Comparison of ENCODE assay signal across 9 cellular contexts in the genomic region with DNA sequence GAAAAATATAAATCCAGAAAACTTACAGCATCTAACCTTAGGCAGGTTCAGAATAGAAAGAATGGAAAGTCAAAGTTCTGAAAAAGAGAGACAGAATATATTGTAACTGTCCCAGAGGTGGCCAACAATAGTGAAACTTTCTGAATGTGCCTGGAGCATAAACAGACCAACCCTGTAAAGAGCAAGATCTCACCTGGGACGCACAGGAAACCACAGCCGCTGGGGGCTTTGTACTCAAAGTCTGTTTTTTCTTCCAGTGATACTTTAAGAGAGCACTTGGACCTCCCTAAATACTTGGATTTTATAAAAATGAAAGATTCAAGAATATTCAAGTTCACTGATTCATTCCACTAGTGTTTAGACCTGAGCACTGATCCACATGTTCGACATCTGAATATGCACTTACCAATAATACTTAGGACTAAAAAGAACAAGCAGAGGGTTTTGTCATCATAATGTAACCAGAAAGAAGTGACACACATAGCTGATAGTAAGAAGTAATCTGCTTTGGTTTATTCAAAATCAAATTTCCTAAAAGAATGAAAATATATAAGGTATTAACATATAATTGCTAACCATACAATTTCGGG. TPM values are rescaled to one million over a fixed set of nuclear protein-coding genes. Genes with fewer than 3 reads are reported as not detected.
DNase-seq lines count a peak whose midpoint lies in the region; ATAC-seq and TF ChIP-seq lines count a peak whose summit lies in the region.
"Had no signal": no experiment of that assay in that cellular context is flagged by ENCODE, and none has a peak within 500 bp of the region (broad histone marks: within the 10 kb centered on the region; RNA-seq: fewer than 3 reads in every experiment).

No MANE protein-coding gene starts in this region.

- peaks cover 56% of the 10 kb centered on the region for H3K4me1 Mint-ChIP-seq in activated CD8-positive, alpha-beta memory T cell treated with anti-CD3 and anti-CD28 coated beads, Interleukin-2, amount 10 ng/mL, durations not matched to agents 7 days and 5 days
- peaks cover 31% of the 10 kb centered on the region for H3K4me1 Mint-ChIP-seq in stimulated activated memory B cell treated with anti-CD40 and anti-IgM and Interleukin-4, amounts not matched to agents 10 μg/mL and 1 μg/mL and 100 μg/mL, for 72 hours

- peak overlapping the region; percentile 49 for H3K4me3 Mint-ChIP-seq in activated CD8-positive, alpha-beta memory T cell treated with anti-CD3 and anti-CD28 coated beads, Interleukin-2, amount 10 ng/mL, durations not matched to agents 7 days and 5 days
- H3K4me3 Mint-ChIP-seq in stimulated activated memory B cell treated with anti-CD40 and anti-IgM and Interleukin-4, amounts not matched to agents 10 μg/mL and 1 μg/mL and 100 μg/mL, for 72 hours: no peak overlapping the region

- H3K27ac Mint-ChIP-seq in activated CD8-positive, alpha-beta memory T cell treated with anti-CD3 and anti-CD28 coated beads, Interleukin-2, amount 10 ng/mL, durations not matched to agents 7 days and 5 days: peak overlapping the region; percentile 85
- H3K27ac Mint-ChIP-seq in stimulated activated memory B cell treated with anti-CD40 and anti-IgM and Interleukin-4, amounts not matched to agents 10 μg/mL and 1 μg/mL and 100 μg/mL, for 72 hours: peak overlapping the region; percentile 35

- no peaks in the 10 kb centered on the region for H3K36me3 ChIP-seq in trophoblast cell (ENCODE audit: control insufficient read depth in 1 of 2, insufficient read depth in 2 of 2, low read length in 2 of 2)
- no peaks in the 10 kb centered on the region for H3K36me3 ChIP-seq in smooth muscle cell (ENCODE audit: low read depth)

- no peak overlapping the region for H3K4me3 ChIP-seq in trophoblast cell (ENCODE audit: low read depth, low read length)
- H3K4me3 ChIP-seq in smooth muscle cell: no peak overlapping the region

- H3K27me3 ChIP-seq in trophoblast cell (ENCODE audit: insufficient read depth, low read length) (no peaks in the 10 kb centered on the region), smooth muscle cell (ENCODE audit: low read depth) (no peaks in the 10 kb centered on the region)

- H3K9me3 ChIP-seq in trophoblast cell (ENCODE audit: insufficient read depth, low read depth, low read length): no peaks in the 10 kb centered on the region
- H3K9me3 ChIP-seq in smooth muscle cell (replicated peaks; ENCODE audit: low read depth): no peaks in the 10 kb centered on the region

- H3K36me3 Mint-ChIP-seq in activated CD8-positive, alpha-beta memory T cell treated with anti-CD3 and anti-CD28 coated beads, Interleukin-2, amount 10 ng/mL, durations not matched to agents 7 days and 5 days: peaks cover 62% of the 10 kb centered on the region
- H3K36me3 Mint-ChIP-seq in stimulated activated memory B cell treated with anti-CD40 and anti-IgM and Interleukin-4, amounts not matched to agents 10 μg/mL and 1 μg/mL and 100 μg/mL, for 72 hours: peaks cover 61% of the 10 kb centered on the region

- H4K8ac ChIP-seq in trophoblast cell (ENCODE audit: low read depth, low read length): no peak overlapping the region

- H3K4me1 ChIP-seq in trophoblast cell (ENCODE audit: control insufficient read depth in 1 of 2, insufficient read depth in 2 of 2, low read length in 2 of 2): no peaks in the 10 kb centered on the region
- no peaks in the 10 kb centered on the region for H3K4me1 ChIP-seq in smooth muscle cell (ENCODE audit: low read depth)

- peak; percentile 88 for ATAC-seq in activated CD8-positive, alpha-beta memory T cell treated with anti-CD3 and anti-CD28 coated beads, Interleukin-2, amount 10 ng/mL, durations not matched to agents 7 days and 5 days
- peak; percentile 94 for ATAC-seq in HG02678 (IDR thresholded peaks at IDR 0.05; ENCODE audit: unreplicated experiment)
- peak; percentile 73 for ATAC-seq in stimulated activated memory B cell treated with anti-CD40 and anti-IgM and Interleukin-4, amounts not matched to agents 10 μg/mL and 1 μg/mL and 100 μg/mL, for 72 hours

- no peak overlapping the region for H2BK12ac ChIP-seq in trophoblast cell (ENCODE audit: low read length)

- no peak overlapping the region for H3K18ac ChIP-seq in trophoblast cell (ENCODE audit: low read length)

- H3K79me2 ChIP-seq in trophoblast cell (ENCODE audit: control insufficient read depth, insufficient read depth, low read length, poor library complexity) (no peaks in the 10 kb centered on the region), smooth muscle cell (ENCODE audit: low read depth) (no peaks in the 10 kb centered on the region)

- no peaks in the 10 kb centered on the region for H3K79me1 ChIP-seq in trophoblast cell (ENCODE audit: low read length)

- H3F3A ChIP-seq in smooth muscle cell (ENCODE audit: low read depth): no peaks in the 10 kb centered on the region

- H3K9me3 Mint-ChIP-seq in activated CD8-positive, alpha-beta memory T cell treated with anti-CD3 and anti-CD28 coated beads, Interleukin-2, amount 10 ng/mL, durations not matched to agents 7 days and 5 days (ENCODE audit: low read depth): no peaks in the 10 kb centered on the region
- no peaks in the 10 kb centered on the region for H3K9me3 Mint-ChIP-seq in stimulated activated memory B cell treated with anti-CD40 and anti-IgM and Interleukin-4, amounts not matched to agents 10 μg/mL and 1 μg/mL and 100 μg/mL, for 72 hours

- no peak overlapping the region for H3K4me2 ChIP-seq in trophoblast cell (ENCODE audit: low read length)
- H3K4me2 ChIP-seq in smooth muscle cell: no peak overlapping the region

- no peak for TF ChIP-seq CTCF in smooth muscle cell (IDR thresholded peaks at IDR 0.05; ENCODE audit: borderline replicate concordance, insufficient read depth, poor library complexity, severe bottlenecking)

- no peak overlapping the region for H4K12ac ChIP-seq in trophoblast cell (ENCODE audit: low read depth, low read length)

- H3K27ac ChIP-seq in trophoblast cell (ENCODE audit: low read depth, low read length) (no peak overlapping the region), smooth muscle cell (ENCODE audit: low read depth) (no peak overlapping the region)

- H3K9ac ChIP-seq in trophoblast cell (ENCODE audit: low read length) (no peak overlapping the region), smooth muscle cell (ENCODE audit: low read depth) (no peak overlapping the region)

- H4K91ac ChIP-seq in trophoblast cell (ENCODE audit: low read depth, low read length): no peak overlapping the region

- DNase-seq in activated CD8-positive, alpha-beta memory T cell treated with anti-CD3 and anti-CD28 coated beads, Interleukin-2, amount 10 ng/mL, durations not matched to agents 7 days and 5 days: peak; percentile 78
- no peak for DNase-seq in activated CD8-positive, alpha-beta memory T cell treated with anti-CD3 and anti-CD28 coated beads for 24 hours
- DNase-seq in T follicular helper cell (ENCODE audit: low read depth) (peak; percentile 14), trophoblast cell (no peak), smooth muscle cell (lab: John Stamatoyannopoulos, UW; ENCODE audit: unreplicated experiment) (no peak), SK-N-DZ (ENCODE audit: low spot score) (no peak)
- DNase-seq: stimulated activated CD4-positive, alpha-beta T cell treated with anti-CD3 and anti-CD28 coated beads, Interleukin-2, amount 100 ng/mL, for 48 hours had no signal

- H2AFZ ChIP-seq in trophoblast cell (ENCODE audit: insufficient read depth, low read length, poor library complexity) (no peak overlapping the region), smooth muscle cell (ENCODE audit: low read depth) (no peak overlapping the region)

- no peak overlapping the region for H3K23ac ChIP-seq in trophoblast cell (ENCODE audit: low read length)

- H2BK120ac ChIP-seq in trophoblast cell (ENCODE audit: insufficient read depth, low read length, poor library complexity): no peak overlapping the region

- no peaks in the 10 kb centered on the region for H3K27me3 Mint-ChIP-seq in activated CD8-positive, alpha-beta memory T cell treated with anti-CD3 and anti-CD28 coated beads, Interleukin-2, amount 10 ng/mL, durations not matched to agents 7 days and 5 days
- no peaks in the 10 kb centered on the region for H3K27me3 Mint-ChIP-seq in stimulated activated memory B cell treated with anti-CD40 and anti-IgM and Interleukin-4, amounts not matched to agents 10 μg/mL and 1 μg/mL and 100 μg/mL, for 72 hours

- CTCF ChIA-PET in activated CD8-positive, alpha-beta memory T cell treated with anti-CD3 and anti-CD28 coated beads, Interleukin-2, amount 10 ng/mL, durations not matched to agents 7 days and 5 days (lab: Charles Lee): no interaction called here

- no peak overlapping the region for H3K4ac ChIP-seq in trophoblast cell (ENCODE audit: low read depth, low read length)

- WGBS in trophoblast cell (ENCODE audit: extremely low coverage, insufficient coverage, insufficient read length): no CpG with 5 or more reads among the region's 4 CpGs
- WGBS in smooth muscle cell (ENCODE audit: low lambda C conversion rate): 84% methylated on average over 4 of the region's 4 CpGs

- H2BK5ac ChIP-seq in trophoblast cell (ENCODE audit: low read depth, low read length, poor library complexity): no peak overlapping the region

- H4K20me1 ChIP-seq in smooth muscle cell (ENCODE audit: low read depth): no peaks in the 10 kb centered on the region

- H2AK5ac ChIP-seq in trophoblast cell (ENCODE audit: low read length): no peak overlapping the region

- no peak overlapping the region for H3K14ac ChIP-seq in trophoblast cell (ENCODE audit: low read length)

RNA-seq across cellular contexts. Expression of gene ARAP2, which starts 35.3 kb away (rescaled TPM):
- total RNA-seq in activated CD8-positive, alpha-beta memory T cell treated with anti-CD3 and anti-CD28 coated beads, Interleukin-2, amount 10 ng/mL, durations not matched to agents 7 days and 5 days: 10 to 100 TPM; 52.9 to 76.1 TPM
- 3.5 and 3.8 TPM in 2 replicates for polyA plus RNA-seq in trophoblast cell (2013)
- 12.6 and 17.9 TPM in 2 replicates for total RNA-seq in smooth muscle cell
- polyA plus RNA-seq in smooth muscle cell: 1.2 and 3.5 TPM in 2 replicates
- 0.13 TPM in 1 of 2 replicates, not detected in the other for polyA plus RNA-seq in SK-N-DZ (2014; cell fraction: cytosol; rRNA removed)
- polyA plus RNA-seq in SK-N-DZ (2014; cell fraction: nucleus; rRNA removed): 0.01 and 0.23 TPM in 2 replicates

Comparison
In these comparisons a context has a peak if more than half of its experiments do, and no peak if none do; other contexts are left out.
1. DNase-seq: peak in activated CD8-positive, alpha-beta memory T cell treated with anti-CD3 and anti-CD28 coated beads, Interleukin-2, amount 10 ng/mL, durations not matched to agents 7 days and 5 days (single experiment) and T follicular helper cell (single experiment); none in activated CD8-positive, alpha-beta memory T cell treated with anti-CD3 and anti-CD28 coated beads for 24 hours (single experiment), trophoblast cell (0 of 2), smooth muscle cell (single experiment) and SK-N-DZ (single experiment).
2. Peak in every context shown above with its lines, with median percentiles within 50 percentile points of each other: ATAC-seq.